8 cellular contexts compared by ENCODE assay signal in the genomic region with DNA sequence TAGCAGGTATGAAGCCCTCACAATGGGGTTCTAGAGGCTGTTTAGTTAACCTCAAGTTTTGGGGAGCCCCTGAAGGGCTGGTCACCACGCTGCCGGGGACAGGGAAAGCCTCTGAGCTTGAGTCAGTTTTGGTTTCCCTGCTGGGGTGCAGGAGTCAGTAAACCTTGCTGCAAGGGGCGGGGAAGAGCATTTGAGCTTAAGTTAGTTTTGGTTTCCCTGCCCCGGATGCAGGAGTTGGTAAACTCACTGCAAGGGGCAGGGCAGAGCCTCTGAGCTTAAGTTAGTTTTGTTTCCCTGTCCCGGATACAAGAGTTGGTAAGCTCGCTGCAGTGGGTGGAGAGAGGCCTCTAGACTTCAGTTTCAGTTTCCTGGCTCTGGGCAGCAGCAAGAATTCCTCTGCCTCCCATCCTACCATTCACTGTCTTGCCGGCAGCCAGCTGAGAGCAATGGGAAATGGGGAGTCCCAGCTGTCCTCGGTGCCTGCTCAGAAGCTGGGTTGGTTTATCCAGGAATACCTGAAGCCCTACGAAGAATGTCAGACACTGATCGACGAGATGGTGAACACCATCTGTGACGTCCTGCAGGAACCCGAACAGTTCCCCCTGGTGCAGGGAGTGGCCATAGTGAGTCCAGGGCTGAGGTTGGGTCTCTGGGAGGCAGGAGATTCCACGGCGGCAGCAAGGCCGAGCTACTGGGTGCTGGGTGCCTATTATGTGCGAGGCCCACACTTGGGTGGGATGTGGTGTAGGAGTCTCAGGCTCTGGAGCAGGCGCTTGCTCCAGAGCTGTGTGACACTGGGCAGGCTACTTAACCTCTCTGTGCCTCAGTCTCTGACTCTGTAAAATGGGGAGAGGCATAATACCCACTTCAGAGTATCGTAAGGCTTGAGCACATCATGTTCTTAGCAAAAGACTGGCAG. TPM values are rescaled to one million over a fixed set of nuclear protein-coding genes. Genes with fewer than 3 reads are reported as not detected.
DNase-seq lines count a peak whose midpoint lies in the region; ATAC-seq lines count a peak whose summit lies in the region.

A gene with protein sequence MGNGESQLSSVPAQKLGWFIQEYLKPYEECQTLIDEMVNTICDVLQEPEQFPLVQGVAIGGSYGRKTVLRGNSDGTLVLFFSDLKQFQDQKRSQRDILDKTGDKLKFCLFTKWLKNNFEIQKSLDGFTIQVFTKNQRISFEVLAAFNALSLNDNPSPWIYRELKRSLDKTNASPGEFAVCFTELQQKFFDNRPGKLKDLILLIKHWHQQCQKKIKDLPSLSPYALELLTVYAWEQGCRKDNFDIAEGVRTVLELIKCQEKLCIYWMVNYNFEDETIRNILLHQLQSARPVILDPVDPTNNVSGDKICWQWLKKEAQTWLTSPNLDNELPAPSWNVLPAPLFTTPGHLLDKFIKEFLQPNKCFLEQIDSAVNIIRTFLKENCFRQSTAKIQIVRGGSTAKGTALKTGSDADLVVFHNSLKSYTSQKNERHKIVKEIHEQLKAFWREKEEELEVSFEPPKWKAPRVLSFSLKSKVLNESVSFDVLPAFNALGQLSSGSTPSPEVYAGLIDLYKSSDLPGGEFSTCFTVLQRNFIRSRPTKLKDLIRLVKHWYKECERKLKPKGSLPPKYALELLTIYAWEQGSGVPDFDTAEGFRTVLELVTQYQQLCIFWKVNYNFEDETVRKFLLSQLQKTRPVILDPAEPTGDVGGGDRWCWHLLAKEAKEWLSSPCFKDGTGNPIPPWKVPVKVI (plus strand): TSS at position 357 of the 919 bp plus-strand sequence. CDS start 90 bp downstream, at position 447.

- peaks cover 6% of the 10 kb centered on the region for H3K9me3 Mint-ChIP-seq in stimulated activated naive CD8-positive, alpha-beta T cell treated with anti-CD3 and anti-CD28 coated beads, Interleukin-15, Interleukin-2, amounts not matched to agents 100 ng/mL and 50 ng/mL, for 24 hours

- H3K4me1 Mint-ChIP-seq in stimulated activated naive CD8-positive, alpha-beta T cell treated with anti-CD3 and anti-CD28 coated beads, Interleukin-15, Interleukin-2, amounts not matched to agents 100 ng/mL and 50 ng/mL, for 24 hours (ENCODE audit: low read depth), result peaks cover 50% of the 10 kb centered on the region

- H3K27me3 Mint-ChIP-seq in stimulated activated naive CD8-positive, alpha-beta T cell treated with anti-CD3 and anti-CD28 coated beads, Interleukin-15, Interleukin-2, amounts not matched to agents 100 ng/mL and 50 ng/mL, for 24 hours, result no peaks in the 10 kb centered on the region

- peak in 10 of 14 donors; percentile 5 to 65 (median 22) for DNase-seq in C1 segment of cervical spinal cord (lab: John Stamatoyannopoulos, UW)
- DNase-seq in HT-29 (ENCODE audit: low spot score), result peak; percentile 38
- peak; percentile 53 to 78 for DNase-seq in activated CD4-positive, alpha-beta T cell treated with anti-CD3 and anti-CD28 coated beads, Interleukin-2, amount 50 U/mL, for 24 hours (ENCODE audit: low read depth in 1 of 2, low spot score in 1 of 2)
- DNase-seq in effector CD8-positive, alpha-beta T cell (lab: John Stamatoyannopoulos, UW), result peak; percentile 48
- DNase-seq in myocyte (ENCODE audit: low read depth), result peak; percentile 79
- DNase-seq in HuH-7.5 (ENCODE audit: low spot score), result no peak

- peak; percentile 88 for ATAC-seq in GM19467 (IDR thresholded peaks at IDR 0.05; ENCODE audit: unreplicated experiment)

- peak within 1 kb of the TSS; percentile 96 for H3K27ac Mint-ChIP-seq in stimulated activated naive CD8-positive, alpha-beta T cell treated with anti-CD3 and anti-CD28 coated beads, Interleukin-15, Interleukin-2, amounts not matched to agents 100 ng/mL and 50 ng/mL, for 24 hours

- peak within 1 kb of the TSS; percentile 91 for H3K4me3 Mint-ChIP-seq in stimulated activated naive CD8-positive, alpha-beta T cell treated with anti-CD3 and anti-CD28 coated beads, Interleukin-15, Interleukin-2, amounts not matched to agents 100 ng/mL and 50 ng/mL, for 24 hours

- H3K36me3 Mint-ChIP-seq in stimulated activated naive CD8-positive, alpha-beta T cell treated with anti-CD3 and anti-CD28 coated beads, Interleukin-15, Interleukin-2, amounts not matched to agents 100 ng/mL and 50 ng/mL, for 24 hours (ENCODE audit: low read depth), result peaks cover 38% of the 10 kb centered on the region

RNA-seq across cellular contexts. Expression of the gene that starts here (rescaled TPM):
- 3.4 and 5.8 TPM in 2 replicates for total RNA-seq in HT-29 (2014; rRNA removed; shearing (Covaris generic))
- total RNA-seq in myocyte, result 5.6 and 9.1 TPM in 2 replicates
- 1.1 TPM for polyA plus RNA-seq in myocyte (2012)
